ENCODE assay signal across 1 cellular context in genomic region chr3:150703756-150704344, GRCh38.
A peak's percentile ranks its signal among the peaks of the same experiment; 100 is the strongest.
TF ChIP-seq lines count a peak whose summit lies in the region.

Gene ERICH6 (minus strand): TSS chr3:150703920. CDS start chr3:150703898, 22 bp downstream.

TF ChIP-seq in GM12878, 131 proteins besides CTCF, POLR2A, EP300 and RAD21 (continued from another document and continues in another):
- TF ChIP-seq BCL3 (IDR thresholded peaks at IDR 0.05; ENCODE audit: borderline replicate concordance, insufficient read depth, low read depth, low read length, poor library complexity, severe bottlenecking) = no peak
- TF ChIP-seq ZZZ3 (IDR thresholded peaks at IDR 0.05; ENCODE audit: control insufficient read depth, insufficient read length, low read depth) = no peak
- peak; percentile 98; the same call in 1 of the 2 replicates for TF ChIP-seq NFXL1 (IDR thresholded peaks at IDR 0.05; ENCODE audit: borderline replicate concordance)
- no peak for TF ChIP-seq ZBED1 (IDR thresholded peaks at IDR 0.05; ENCODE audit: borderline replicate concordance)
- TF ChIP-seq NFIC (IDR thresholded peaks at IDR 0.05; ENCODE audit: low read depth, low read length) = no peak
- TF ChIP-seq CBX5 (IDR thresholded peaks at IDR 0.05; ENCODE audit: low read depth) = 0 out of 2 replicates have a peak, but pooled peaks have one; percentile 1
- no peak for TF ChIP-seq EGR1 (IDR thresholded peaks at IDR 0.05; ENCODE audit: borderline replicate concordance in 1 of 2, low read depth in 2 of 2, low read length in 2 of 2)
- TF ChIP-seq SMAD5 (IDR thresholded peaks at IDR 0.05; ENCODE audit: low read depth) = peak; percentile 63; the same call in 1 of the 2 replicates
- no peak; the same call in 1 of the 2 replicates for TF ChIP-seq ZNF207 (IDR thresholded peaks at IDR 0.05; ENCODE audit: borderline replicate concordance)
- TF ChIP-seq POLR2AphosphoS5 (IDR thresholded peaks at IDR 0.05; ENCODE audit: low read length) = peak; percentile 60; the same call in 1 of the 2 replicates
- TF ChIP-seq ETV6 (conservative IDR thresholded peaks at IDR 0.05 in 1 of 2, IDR thresholded peaks at IDR 0.05 in 1 of 2; ENCODE audit: borderline replicate concordance in 1 of 2, low read depth in 1 of 2) = peak in 1 of 2 experiments; percentile 33; a peak in 1 of 4 replicates
- no peak for TF ChIP-seq NFYA (IDR thresholded peaks at IDR 0.05; ENCODE audit: borderline replicate concordance, low read depth, low read length)
- peak; percentile 22; the same call in 1 of the 2 replicates for TF ChIP-seq TAF1 (IDR thresholded peaks at IDR 0.05; ENCODE audit: borderline replicate concordance, low read depth, low read length)
- TF ChIP-seq CEBPB (IDR thresholded peaks at IDR 0.05; ENCODE audit: borderline replicate concordance in 1 of 2, low read depth in 2 of 2, low read length in 2 of 2) = no peak
- TF ChIP-seq LARP7 (IDR thresholded peaks at IDR 0.05) = no peak
- peak; percentile 46; the same call in 1 of the 2 replicates for TF ChIP-seq RB1 (IDR thresholded peaks at IDR 0.05; ENCODE audit: borderline replicate concordance)
- no peak for TF ChIP-seq SMC3 (IDR thresholded peaks at IDR 0.05; ENCODE audit: borderline replicate concordance, low read length)
- no peak for TF ChIP-seq SRF (IDR thresholded peaks at IDR 0.05; ENCODE audit: low read depth in 2 of 2, low read length in 2 of 2)
- no peak for TF ChIP-seq JUNB (IDR thresholded peaks at IDR 0.05)
- no peak for TF ChIP-seq TCF12 (IDR thresholded peaks at IDR 0.05; ENCODE audit: low read depth, low read length)
- no peak for TF ChIP-seq CHD1 (IDR thresholded peaks at IDR 0.05; ENCODE audit: low read depth, low read length)
- TF ChIP-seq SIN3A (IDR thresholded peaks at IDR 0.05; ENCODE audit: low read depth, low read length) = 0 out of 2 replicates have a peak, but pooled peaks have one; percentile 70
- TF ChIP-seq POLR2AphosphoS2 (IDR thresholded peaks at IDR 0.05; ENCODE audit: low read depth, low read length) = no peak
- no peak for TF ChIP-seq E2F4 (IDR thresholded peaks at IDR 0.05; ENCODE audit: low read depth, low read length)
- peak; percentile 80; the same call in 1 of the 2 replicates for TF ChIP-seq NBN (IDR thresholded peaks at IDR 0.05)
- TF ChIP-seq ZNF274 (IDR thresholded peaks at IDR 0.05; ENCODE audit: insufficient read depth, insufficient read length) = no peak
- TF ChIP-seq SUZ12 (IDR thresholded peaks at IDR 0.05; ENCODE audit: unreplicated experiment) = no peak
- TF ChIP-seq NRF1 (conservative IDR thresholded peaks at IDR 0.05; ENCODE audit: low read depth, low read length) = no peak
- no peak for TF ChIP-seq ZBTB11 (CRISPR knock-in tag; IDR thresholded peaks at IDR 0.05)
- TF ChIP-seq USF1 (IDR thresholded peaks at IDR 0.05; ENCODE audit: borderline replicate concordance, extremely low read length, insufficient read depth, low read depth, low read length) = no peak
- no peak; the same call in 1 of the 2 replicates for TF ChIP-seq HDAC2 (IDR thresholded peaks at IDR 0.05)
- no peak for TF ChIP-seq BCLAF1 (IDR thresholded peaks at IDR 0.05)
- no peak for TF ChIP-seq RFX5 (IDR thresholded peaks at IDR 0.05; ENCODE audit: low read depth, low read length)
- no peak for TF ChIP-seq SREBF1 (IDR thresholded peaks at IDR 0.05; ENCODE audit: low read length)
- TF ChIP-seq YBX1 (IDR thresholded peaks at IDR 0.05) = no peak
- no peak for TF ChIP-seq MTA3 (IDR thresholded peaks at IDR 0.05; ENCODE audit: borderline replicate concordance, low read length)
- TF ChIP-seq YY1 (IDR thresholded peaks at IDR 0.05; ENCODE audit: low read depth, low read length) = peak; percentile 62; the same call in 1 of the 2 replicates
- no peak for TF ChIP-seq IRF4 (IDR thresholded peaks at IDR 0.05; ENCODE audit: low read depth, low read length)
- TF ChIP-seq RBBP5 (conservative IDR thresholded peaks at IDR 0.05) = no peak
- TF ChIP-seq FOS (IDR thresholded peaks at IDR 0.05; ENCODE audit: borderline replicate concordance, extremely low read depth, insufficient read length) = no peak
- TF ChIP-seq IRF5 (IDR thresholded peaks at IDR 0.05; ENCODE audit: borderline replicate concordance) = peak; percentile 49
- TF ChIP-seq TCF7 (IDR thresholded peaks at IDR 0.05; ENCODE audit: borderline replicate concordance) = no peak
- peak; percentile 33; the same call in 1 of the 2 replicates for TF ChIP-seq TBL1XR1 (IDR thresholded peaks at IDR 0.05; ENCODE audit: low read depth, low read length)
- TF ChIP-seq ZNF687 (IDR thresholded peaks at IDR 0.05) = no peak
- TF ChIP-seq ATF2 (IDR thresholded peaks at IDR 0.05; ENCODE audit: low read length) = no peak
- peak; percentile 64 for TF ChIP-seq MLLT1 (IDR thresholded peaks at IDR 0.05)
- TF ChIP-seq MYC (IDR thresholded peaks at IDR 0.05; ENCODE audit: insufficient read depth, insufficient read length, insufficient replicate concordance, low read length, severe bottlenecking) = no peak
